Comparison of ENCODE assay signal across 9 cellular contexts in genomic region chr19:55809381-55810058, GRCh38. TPM values are rescaled to one million over a fixed set of nuclear protein-coding genes. Genes with fewer than 3 reads are reported as not detected.
DNase-seq lines count a peak whose midpoint lies in the region; ATAC-seq and TF ChIP-seq lines count a peak whose summit lies in the region.
"Had no signal": no experiment of that assay in that cellular context is flagged by ENCODE, and none has a peak within 500 bp of the region (broad histone marks: within the 10 kb centered on the region; RNA-seq: fewer than 3 reads in every experiment).

No MANE protein-coding gene starts in this region.

- no peaks in the 10 kb centered on the region for H3K36me3 ChIP-seq in SJCRH30
- H3K36me3 ChIP-seq in duodenal mucosa (ENCODE audit: control insufficient read depth in 1 of 2, insufficient read depth in 2 of 2, low read length in 2 of 2), result no peaks in the 10 kb centered on the region

- POLR2A ChIA-PET in naive thymus-derived CD8-positive, alpha-beta T cell (lab: Charles Lee), result interaction anchor here (0.5 kb wide), 1 partner anchor 300 kb away, joined by 3 read pairs; no protein-coding TSS in a partner anchor

- H3K27me3 Mint-ChIP-seq in naive thymus-derived CD8-positive, alpha-beta T cell, result peaks cover 15 to 57% (median 24%) of the 10 kb centered on the region in 5 donors

- H3K4me1 ChIP-seq in SJCRH30, result no peaks in the 10 kb centered on the region
- no peaks in the 10 kb centered on the region for H3K4me1 ChIP-seq in duodenal mucosa (ENCODE audit: control insufficient read depth in 1 of 2, insufficient read depth in 2 of 2, low read length in 2 of 2)

- no peaks in the 10 kb centered on the region for H3K9me3 ChIP-seq in SJCRH30 (replicated peaks)
- H3K9me3 ChIP-seq in duodenal mucosa (ENCODE audit: control insufficient read depth in 1 of 2, low read length in 2 of 2), result no peaks in the 10 kb centered on the region

- H3K9ac ChIP-seq in duodenal mucosa (ENCODE audit: low read depth in 1 of 2, low read length in 2 of 2), result no peak overlapping the region

- no peak overlapping the region; the same call in 1 of the 2 replicates for H3K27ac ChIP-seq in SJCRH30
- H3K27ac ChIP-seq in duodenal mucosa (ENCODE audit: low read depth, low read length), result no peak overlapping the region

- DNase-seq in ACHN, result peak; percentile 61
- DNase-seq in NCI-H1092 treated with DMSO at 0.1 percent for 48 hours (lab: John Stamatoyannopoulos, UW), result peak; percentile 88
- peak; percentile 94 to 98 for DNase-seq in SJCRH30
- peak in 6 of 10 donors; percentile 2 to 30 (median 15) for DNase-seq in naive thymus-derived CD8-positive, alpha-beta T cell

- H3K27me3 ChIP-seq in SJCRH30, result no peaks in the 10 kb centered on the region
- no peaks in the 10 kb centered on the region for H3K27me3 ChIP-seq in duodenal mucosa (ENCODE audit: control insufficient read depth in 1 of 2, insufficient read depth in 2 of 2, low read length in 2 of 2)

- ATAC-seq in naive thymus-derived CD8-positive, alpha-beta T cell, result peak; percentile 47 to 64
- ATAC-seq in HG03045 (IDR thresholded peaks at IDR 0.05; ENCODE audit: unreplicated experiment), result no peak
- no peak for ATAC-seq in GM19324 (IDR thresholded peaks at IDR 0.05; ENCODE audit: low FRiP score, unreplicated experiment)

- H3K27ac Mint-ChIP-seq in naive thymus-derived CD8-positive, alpha-beta T cell, result no peak overlapping the region

- TF ChIP-seq CTCF in GM12873 (IDR thresholded peaks at IDR 0.05; ENCODE audit: insufficient read depth, low read depth, low read length, missing control alignments), result peak; percentile 59

- H3K4me3 ChIP-seq in SJCRH30 (peak overlapping the region; percentile 54), duodenal mucosa (ENCODE audit: low read depth in 1 of 2, low read length in 2 of 2) (peak overlapping the region; percentile 17 to 42)

- H3K9me3 Mint-ChIP-seq in naive thymus-derived CD8-positive, alpha-beta T cell, result peaks cover 0 to 35% (median 4%) of the 10 kb centered on the region in 9 donors

- peak overlapping the region in 2 of 10 donors; percentile 16 to 34 for H3K4me3 Mint-ChIP-seq in naive thymus-derived CD8-positive, alpha-beta T cell

- H3K4me1 Mint-ChIP-seq in naive thymus-derived CD8-positive, alpha-beta T cell, result peaks cover 0 to 8% (median 5%) of the 10 kb centered on the region in 4 donors

- peaks cover 0 to 16% (median 0%) of the 10 kb centered on the region in 3 donors for H3K36me3 Mint-ChIP-seq in naive thymus-derived CD8-positive, alpha-beta T cell

- in situ Hi-C loops in ACHN (cut with HindIII; ENCODE audit: low pct_ligation_motif_present, low pct_unique_long_range_greater_than_20kb, low sequenced_read_pairs), result no loop called here

RNA-seq across cellular contexts. Expression of gene NLRP11, which starts 22.3 kb away (rescaled TPM):
- 4.6 and 4.9 TPM in 2 replicates for total RNA-seq in SJCRH30 (2014; rRNA removed; shearing (Covaris generic))
- total RNA-seq in naive thymus-derived CD8-positive, alpha-beta T cell, result not detected
- not detected for polyA plus RNA-seq in naive thymus-derived CD8-positive, alpha-beta T cell
- total RNA-seq: urinary bladder had no signal
- polyA plus RNA-seq: urinary bladder had no signal

RNA-seq across cellular contexts. Expression of gene NLRP4, which starts 26.8 kb away (rescaled TPM):
- not detected in 2 replicates for total RNA-seq in SJCRH30 (2014; rRNA removed; shearing (Covaris generic))
- not detected for total RNA-seq in naive thymus-derived CD8-positive, alpha-beta T cell
- not detected for polyA plus RNA-seq in naive thymus-derived CD8-positive, alpha-beta T cell
- total RNA-seq: urinary bladder had no signal
- polyA plus RNA-seq: urinary bladder had no signal

RNA-seq across cellular contexts. Expression of gene RFPL4AL1, which starts 40.6 kb away (rescaled TPM):
- total RNA-seq in SJCRH30 (2014; rRNA removed; shearing (Covaris generic)), result 0.61 and 1.1 TPM in 2 replicates
- not detected for total RNA-seq in naive thymus-derived CD8-positive, alpha-beta T cell
- not detected for polyA plus RNA-seq in naive thymus-derived CD8-positive, alpha-beta T cell
- total RNA-seq: urinary bladder had no signal
- polyA plus RNA-seq: urinary bladder had no signal

RNA-seq across cellular contexts. Expression of gene RFPL4A, which starts 50.6 kb away (rescaled TPM):
- total RNA-seq in SJCRH30 (2014; rRNA removed; shearing (Covaris generic)), result 1.1 TPM in 2 replicates
- not detected for total RNA-seq in naive thymus-derived CD8-positive, alpha-beta T cell
- not detected for polyA plus RNA-seq in naive thymus-derived CD8-positive, alpha-beta T cell
- polyA plus RNA-seq: urinary bladder had no signal

Comparison
In these comparisons a context has a peak if more than half of its experiments do, and no peak if none do; other contexts are left out.
1. DNase-seq: peak in every context shown above with its lines; median percentile 96 in SJCRH30; 88 in NCI-H1092 treated with DMSO at 0.1 percent for 48 hours; 61 in ACHN; 15 in naive thymus-derived CD8-positive, alpha-beta T cell.
2. ATAC-seq: peak in naive thymus-derived CD8-positive, alpha-beta T cell (2 of 2); none in HG03045 (single experiment) and GM19324 (single experiment).